39 cellular contexts compared by ENCODE assay signal in genomic region chr11:81245791-81246190, GRCh38.
"Had no signal": no experiment of that assay in that cellular context is flagged by ENCODE, and none has a peak within 500 bp of the region (broad histone marks: within the 10 kb centered on the region; RNA-seq: fewer than 3 reads in every experiment).

No MANE protein-coding gene starts in this region.

- H3K36me3 ChIP-seq: adrenal gland, ascending aorta, brain microvascular endothelial cell, breast epithelium, cardiac muscle cell had no signal

- H3K4me1 Mint-ChIP-seq: activated naive CD4-positive, alpha-beta T cell treated with anti-CD3 and anti-CD28 coated beads, Interleukin-2, amount 10 ng/mL, durations not matched to agents 7 days and 5 days; activated naive CD4-positive, alpha-beta T cell treated with anti-CD3 and anti-CD28 coated beads, Interleukin-2, amount 50 U/mL, for 24 hours; activated naive CD8-positive, alpha-beta T cell treated with anti-CD3 and anti-CD28 coated beads for 36 hours; activated naive CD8-positive, alpha-beta T cell treated with anti-CD3 and anti-CD28 coated beads, Interleukin-2, amount 10 ng/mL, durations not matched to agents 7 days and 5 days; activated naive CD8-positive, alpha-beta T cell treated with anti-CD3 and anti-CD28 coated beads, Interleukin-2, amount 50 U/mL, for 24 hours; activated T-helper 17 cell treated with anti-CD3 and anti-CD28 coated beads, Interleukin-2, amount 50 U/mL, for 72 hours; central memory CD8-positive, alpha-beta T cell had no signal

- FAIRE-seq: astrocyte, bronchial epithelial cell had no signal

- H3K36me3 Mint-ChIP-seq: activated naive CD4-positive, alpha-beta T cell treated with anti-CD3 and anti-CD28 coated beads, Interleukin-2, amount 10 ng/mL, durations not matched to agents 7 days and 5 days; activated naive CD4-positive, alpha-beta T cell treated with anti-CD3 and anti-CD28 coated beads, Interleukin-2, amount 50 U/mL, for 24 hours; activated naive CD4-positive, alpha-beta T cell treated with anti-CD3 and anti-CD28 coated beads, Interleukin-2, amount 50 U/mL, for 72 hours; activated naive CD8-positive, alpha-beta T cell; activated naive CD8-positive, alpha-beta T cell treated with anti-CD3 and anti-CD28 coated beads for 36 hours; activated naive CD8-positive, alpha-beta T cell treated with anti-CD3 and anti-CD28 coated beads, Interleukin-2, amount 10 ng/mL, durations not matched to agents 7 days and 5 days; brain had no signal

- H3K27me3 ChIP-seq: adrenal gland, ascending aorta, body of pancreas, brain microvascular endothelial cell, breast epithelium, cardiac muscle cell had no signal

- H3K9me3 ChIP-seq: adrenal gland, ascending aorta, body of pancreas, breast epithelium had no signal

- H3K27me3 Mint-ChIP-seq: activated naive CD4-positive, alpha-beta T cell treated with anti-CD3 and anti-CD28 coated beads, Interleukin-2, amount 10 ng/mL, durations not matched to agents 7 days and 5 days; activated naive CD4-positive, alpha-beta T cell treated with anti-CD3 and anti-CD28 coated beads, Interleukin-2, amount 50 U/mL, for 24 hours; activated naive CD8-positive, alpha-beta T cell; activated naive CD8-positive, alpha-beta T cell treated with anti-CD3 and anti-CD28 coated beads for 36 hours; activated naive CD8-positive, alpha-beta T cell treated with anti-CD3 and anti-CD28 coated beads, Interleukin-2, amount 10 ng/mL, durations not matched to agents 7 days and 5 days; activated naive CD8-positive, alpha-beta T cell treated with anti-CD3 and anti-CD28 coated beads, Interleukin-2, amount 50 U/mL, for 24 hours; activated T-cell treated with anti-CD3 and anti-CD28 coated beads, Interleukin-2, amount 50 U/mL, for 24 hours; activated T-helper 17 cell treated with anti-CD3 and anti-CD28 coated beads, Interleukin-2, amount 50 U/mL, for 72 hours; brain; central memory CD8-positive, alpha-beta T cell had no signal

- H3K4me3 ChIP-seq: adrenal gland, ascending aorta, body of pancreas, breast epithelium, cardiac muscle cell had no signal

- H3K9me3 Mint-ChIP-seq: activated naive CD4-positive, alpha-beta T cell treated with anti-CD3 and anti-CD28 coated beads, Interleukin-2, amount 10 ng/mL, durations not matched to agents 7 days and 5 days; activated naive CD4-positive, alpha-beta T cell treated with anti-CD3 and anti-CD28 coated beads, Interleukin-2, amount 50 U/mL, for 24 hours; activated naive CD8-positive, alpha-beta T cell treated with anti-CD3 and anti-CD28 coated beads, Interleukin-2, amount 10 ng/mL, durations not matched to agents 7 days and 5 days; activated naive CD8-positive, alpha-beta T cell treated with anti-CD3 and anti-CD28 coated beads, Interleukin-2, amount 50 U/mL, for 24 hours; activated T-helper 1 cell treated with anti-CD3 and anti-CD28 coated beads, Interleukin-12 subunit alpha, Interleukin-12 subunit beta, Interleukin-2, Interleukin-4 antibody, amounts not matched to agents 30 ng/mL and 10 ng/mL and 1 ng/mL, durations not matched to agents 14 hours and 24 hours and 36 hours; brain had no signal

- DNase-seq: activated effector memory CD4-positive, alpha-beta T cell treated with anti-CD3 and anti-CD28 coated beads, Interleukin-2, amount 50 U/mL, for 16 hours; activated effector memory CD4-positive, alpha-beta T cell treated with Interleukin-2 at 50 U/mL for 16 hours; activated gamma-delta T cell; activated gamma-delta T cell treated with Interleukin-2 at 50 U/mL for 16 hours; activated naive CD4-positive, alpha-beta T cell; activated naive CD4-positive, alpha-beta T cell treated with anti-CD3 and anti-CD28 coated beads, Interleukin-2, amount 10 ng/mL, durations not matched to agents 7 days and 5 days; activated naive CD4-positive, alpha-beta T cell treated with anti-CD3 and anti-CD28 coated beads, Interleukin-2, amount 50 U/mL, for 16 hours; activated naive CD8-positive, alpha-beta T cell treated with anti-CD3 and anti-CD28 coated beads for 36 hours; activated naive CD8-positive, alpha-beta T cell treated with anti-CD3 and anti-CD28 coated beads, Interleukin-2, amount 10 ng/mL, durations not matched to agents 7 days and 5 days; activated naive CD8-positive, alpha-beta T cell treated with anti-CD3 and anti-CD28 coated beads, Interleukin-2, amount 50 U/mL, for 24 hours; activated T-cell treated with anti-CD3 and anti-CD28 coated beads for 4 hours; activated T-cell treated with anti-CD3 and anti-CD28 coated beads, Interleukin-2, amount 50 U/mL, for 1 hour; activated T-cell treated with anti-CD3 and anti-CD28 coated beads, Interleukin-2, amount 50 U/mL, for 24 hours; activated T-cell treated with anti-CD3 and anti-CD28 coated beads, Interleukin-2, amount 50 U/mL, for 4 hours; activated T-cell treated with anti-CD3 and anti-CD28 coated beads, Interleukin-2, amount 50 U/mL, for 48 hours; activated T-cell treated with anti-CD3 and anti-CD28 coated beads, Interleukin-2, amount 50 U/mL, for 72 hours; adrenal gland; amniotic stem cell; amygdala; anterior cingulate cortex; aorta; body of pancreas; brain microvascular endothelial cell; caudate nucleus; central memory CD4-positive, alpha-beta T cell; cerebellar nuclear complex had no signal

- H3K4me3 Mint-ChIP-seq: activated naive CD4-positive, alpha-beta T cell treated with anti-CD3 and anti-CD28 coated beads, Interleukin-2, amount 10 ng/mL, durations not matched to agents 7 days and 5 days; activated naive CD4-positive, alpha-beta T cell treated with anti-CD3 and anti-CD28 coated beads, Interleukin-2, amount 50 U/mL, for 24 hours; activated naive CD8-positive, alpha-beta T cell; activated naive CD8-positive, alpha-beta T cell treated with anti-CD3 and anti-CD28 coated beads for 36 hours; activated naive CD8-positive, alpha-beta T cell treated with anti-CD3 and anti-CD28 coated beads, Interleukin-2, amount 10 ng/mL, durations not matched to agents 7 days and 5 days; activated naive CD8-positive, alpha-beta T cell treated with anti-CD3 and anti-CD28 coated beads, Interleukin-2, amount 50 U/mL, for 24 hours; activated T-cell treated with anti-CD3 and anti-CD28 coated beads, Interleukin-2, amount 50 U/mL, for 24 hours; activated T-cell treated with anti-CD3 and anti-CD28 coated beads, Interleukin-2, amount 50 U/mL, for 4 hours; activated T-cell treated with anti-CD3 and anti-CD28 coated beads, Interleukin-2, amount 50 U/mL, for 72 hours; activated T-helper 1 cell treated with anti-CD3 and anti-CD28 coated beads, Interleukin-12 subunit alpha, Interleukin-12 subunit beta, Interleukin-2, Interleukin-4 antibody, amounts not matched to agents 30 ng/mL and 10 ng/mL and 1 ng/mL, durations not matched to agents 14 hours and 24 hours and 36 hours; activated T-helper 17 cell treated with anti-CD3 and anti-CD28 coated beads, Interleukin-2, amount 50 U/mL, for 72 hours; brain; central memory CD8-positive, alpha-beta T cell had no signal

- ATAC-seq: activated naive CD4-positive, alpha-beta T cell treated with anti-CD3 and anti-CD28 coated beads, Interleukin-2, amount 50 U/mL, for 72 hours; activated naive CD8-positive, alpha-beta T cell treated with anti-CD3 and anti-CD28 coated beads, Interleukin-2, amount 50 U/mL, for 24 hours; activated T-cell treated with anti-CD3 and anti-CD28 coated beads, Interleukin-2, amount 50 U/mL, for 4 hours; activated T-cell treated with anti-CD3 and anti-CD28 coated beads, Interleukin-2, amount 50 U/mL, for 72 hours; activated T-helper 17 cell treated with anti-CD3 and anti-CD28 coated beads, Interleukin-2, amount 50 U/mL, for 72 hours; body of pancreas had no signal

- H3K27ac ChIP-seq: adrenal gland, ascending aorta, body of pancreas, brain microvascular endothelial cell, breast epithelium, cardiac muscle cell had no signal

- H3K27ac Mint-ChIP-seq: activated naive CD4-positive, alpha-beta T cell treated with anti-CD3 and anti-CD28 coated beads, Interleukin-2, amount 10 ng/mL, durations not matched to agents 7 days and 5 days; activated naive CD4-positive, alpha-beta T cell treated with anti-CD3 and anti-CD28 coated beads, Interleukin-2, amount 50 U/mL, for 24 hours; activated naive CD4-positive, alpha-beta T cell treated with anti-CD3 and anti-CD28 coated beads, Interleukin-2, amount 50 U/mL, for 72 hours; activated naive CD8-positive, alpha-beta T cell; activated naive CD8-positive, alpha-beta T cell treated with anti-CD3 and anti-CD28 coated beads for 36 hours; activated naive CD8-positive, alpha-beta T cell treated with anti-CD3 and anti-CD28 coated beads, Interleukin-2, amount 10 ng/mL, durations not matched to agents 7 days and 5 days; activated naive CD8-positive, alpha-beta T cell treated with anti-CD3 and anti-CD28 coated beads, Interleukin-2, amount 50 U/mL, for 24 hours; activated T-cell treated with anti-CD3 and anti-CD28 coated beads, Interleukin-2, amount 50 U/mL, for 24 hours; activated T-cell treated with anti-CD3 and anti-CD28 coated beads, Interleukin-2, amount 50 U/mL, for 72 hours; activated T-helper 1 cell treated with anti-CD3 and anti-CD28 coated beads, Interleukin-12 subunit alpha, Interleukin-12 subunit beta, Interleukin-2, Interleukin-4 antibody, amounts not matched to agents 30 ng/mL and 10 ng/mL and 1 ng/mL, durations not matched to agents 14 hours and 24 hours and 36 hours; activated T-helper 17 cell treated with anti-CD3 and anti-CD28 coated beads, Interleukin-2, amount 50 U/mL, for 72 hours; activated T-helper 2 cell treated with anti-CD3 and anti-CD28 coated beads, Interferon-gamma antibody, Interleukin-2, Interleukin-4, amounts not matched to agents 10 μg/mL and 5 μg/mL and 100 μg/mL, durations not matched to agents 14 hours and 24 hours and 36 hours; brain had no signal

- H3K4me1 ChIP-seq: adrenal gland, ascending aorta, body of pancreas, breast epithelium had no signal
